In genomic region chr14:22272408-22272807, GRCh38 we compare ENCODE assay signal across 13 cellular contexts.
"Had no signal": no experiment of that assay in that cellular context is flagged by ENCODE, and none has a peak within 500 bp of the region (broad histone marks: within the 10 kb centered on the region; RNA-seq: fewer than 3 reads in every experiment).

No MANE protein-coding gene starts in this region.

- H3K9me3 Mint-ChIP-seq: activated naive CD4-positive, alpha-beta T cell treated with anti-CD3 and anti-CD28 coated beads for 36 hours; brain; immature natural killer cell; mesothelial cell of epicardium had no signal

- ATAC-seq: lower lobe of right lung, right cardiac atrium had no signal

- H3K4me3 ChIP-seq: lower lobe of right lung, smooth muscle cell, transverse colon had no signal

- DNase-seq: activated naive CD4-positive, alpha-beta T cell treated with anti-CD3 and anti-CD28 coated beads for 36 hours; amniotic stem cell; dermis blood vessel endothelial cell; immature natural killer cell; lower lobe of right lung; right cardiac atrium; substantia nigra; SW 1271; T-helper 9 cell; transverse colon had no signal

- H3K27ac Mint-ChIP-seq: brain, immature natural killer cell, mesothelial cell of epicardium had no signal

- H3K4me1 ChIP-seq: lower lobe of right lung, transverse colon had no signal

- H3K9me3 ChIP-seq: lower lobe of right lung, transverse colon had no signal

- H3K27ac ChIP-seq: lower lobe of right lung, transverse colon had no signal

- H3K4me3 Mint-ChIP-seq: activated naive CD4-positive, alpha-beta T cell treated with anti-CD3 and anti-CD28 coated beads for 36 hours; brain; immature natural killer cell; mesothelial cell of epicardium had no signal

- H3K36me3 Mint-ChIP-seq: brain, immature natural killer cell, mesothelial cell of epicardium had no signal

- H3K4me1 Mint-ChIP-seq: immature natural killer cell had no signal

- H3K36me3 ChIP-seq: lower lobe of right lung, transverse colon had no signal
